ENCODE assay signal across 8 cellular contexts in genomic region chr10:11018426-11018818, GRCh38. TPM values are rescaled to one million over a fixed set of nuclear protein-coding genes. Genes with fewer than 3 reads are reported as not detected.
DNase-seq lines count a peak whose midpoint lies in the region; ATAC-seq and TF ChIP-seq lines count a peak whose summit lies in the region.

No MANE protein-coding gene starts in this region.

- peak overlapping the region; percentile 42 for H3K4me3 Mint-ChIP-seq in central memory CD8-positive, alpha-beta T cell
- H3K4me3 Mint-ChIP-seq in mesothelial cell of epicardium: peak overlapping the region; percentile 70

- peak overlapping the region; percentile 83 for H3K4me2 ChIP-seq in BLaER1

- H4K20me1 ChIP-seq in BLaER1: 0 out of 2 replicates have a peak, but pooled peaks cover 14% of the 10 kb centered on the region

- no peak for DNase-seq in central memory CD8-positive, alpha-beta T cell (ENCODE audit: low spot score in 2 of 2)
- peak in 1 of 2 experiments; percentile 38 for DNase-seq in mesothelial cell of epicardium (ENCODE audit: low spot score in 2 of 2, unreplicated experiment in 2 of 2)
- no peak for DNase-seq in vagina (ENCODE audit: extremely low spot score in 2 of 2)
- no peak for DNase-seq in COLO668 (lab: John Stamatoyannopoulos, UW; ENCODE audit: unreplicated experiment)
- no peak for DNase-seq in NCI-H2081 treated with DMSO at 0.1 percent for 48 hours (lab: John Stamatoyannopoulos, UW)
- no peak for DNase-seq in SIG-M5 treated with dmso at 0.1 percent for 504 hours (lab: John Stamatoyannopoulos, UW; ENCODE audit: unreplicated experiment)

- H3K9me3 Mint-ChIP-seq in central memory CD8-positive, alpha-beta T cell: no peaks in the 10 kb centered on the region
- no peaks in the 10 kb centered on the region for H3K9me3 Mint-ChIP-seq in mesothelial cell of epicardium

- no peaks in the 10 kb centered on the region for H3K36me3 Mint-ChIP-seq in central memory CD8-positive, alpha-beta T cell (ENCODE audit: insufficient read depth)
- no peaks in the 10 kb centered on the region for H3K36me3 Mint-ChIP-seq in mesothelial cell of epicardium

- TF ChIP-seq CTCF in mesothelial cell of epicardium (IDR thresholded peaks at IDR 0.05; ENCODE audit: unreplicated experiment) (no peak), vagina (IDR thresholded peaks at IDR 0.05) (no peak)

- H3K4me1 ChIP-seq in BLaER1 (peaks cover 23% of the 10 kb centered on the region), vagina (peaks cover 17% of the 10 kb centered on the region)

- peaks cover 83% of the 10 kb centered on the region for H3K27me3 Mint-ChIP-seq in central memory CD8-positive, alpha-beta T cell
- peaks cover 76% of the 10 kb centered on the region for H3K27me3 Mint-ChIP-seq in mesothelial cell of epicardium (ENCODE audit: low read depth)

- H3K9me3 ChIP-seq in BLaER1 (no peaks in the 10 kb centered on the region), vagina (no peaks in the 10 kb centered on the region)

- no peaks in the 10 kb centered on the region for H3K4me1 Mint-ChIP-seq in central memory CD8-positive, alpha-beta T cell
- peaks cover 35% of the 10 kb centered on the region for H3K4me1 Mint-ChIP-seq in mesothelial cell of epicardium

- peaks cover 44% of the 10 kb centered on the region for H3K27me3 ChIP-seq in BLaER1
- no peaks in the 10 kb centered on the region for H3K27me3 ChIP-seq in vagina

- no peak for TF ChIP-seq POLR2A in vagina (IDR thresholded peaks at IDR 0.05)

- no peaks in the 10 kb centered on the region for H3K36me3 ChIP-seq in BLaER1
- no peaks in the 10 kb centered on the region for H3K36me3 ChIP-seq in vagina

- H3K4me3 ChIP-seq in BLaER1 (peak overlapping the region; percentile 75), vagina (peak overlapping the region; percentile 66 to 85)

- peak; percentile 3 for ATAC-seq in HG03354 (IDR thresholded peaks at IDR 0.05; ENCODE audit: poor library complexity, severe bottlenecking, unreplicated experiment)
- ATAC-seq in central memory CD8-positive, alpha-beta T cell (replicated peaks; ENCODE audit: extremely low read depth, poor library complexity, severe bottlenecking): no peak

- peak overlapping the region; percentile 70 for H3K9ac ChIP-seq in BLaER1

- intact Hi-C loops in vagina (cut with DNase I): no loop called here

- H3K27ac Mint-ChIP-seq in central memory CD8-positive, alpha-beta T cell (ENCODE audit: low read depth): no peak overlapping the region
- peak overlapping the region; percentile 5 for H3K27ac Mint-ChIP-seq in mesothelial cell of epicardium

- H3K27ac ChIP-seq in BLaER1 (0 out of 2 replicates have a peak overlapping the region, but pooled peaks have one; percentile 8), vagina (peak overlapping the region; percentile 61)

RNA-seq across cellular contexts. Expression of gene CELF2, which starts 0.8 kb away (rescaled TPM):
- total RNA-seq in mesothelial cell of epicardium (24.0 to 27.2 TPM (median 25.2 TPM) in 3 replicates), vagina (54.3 TPM)
